In the genomic region with DNA sequence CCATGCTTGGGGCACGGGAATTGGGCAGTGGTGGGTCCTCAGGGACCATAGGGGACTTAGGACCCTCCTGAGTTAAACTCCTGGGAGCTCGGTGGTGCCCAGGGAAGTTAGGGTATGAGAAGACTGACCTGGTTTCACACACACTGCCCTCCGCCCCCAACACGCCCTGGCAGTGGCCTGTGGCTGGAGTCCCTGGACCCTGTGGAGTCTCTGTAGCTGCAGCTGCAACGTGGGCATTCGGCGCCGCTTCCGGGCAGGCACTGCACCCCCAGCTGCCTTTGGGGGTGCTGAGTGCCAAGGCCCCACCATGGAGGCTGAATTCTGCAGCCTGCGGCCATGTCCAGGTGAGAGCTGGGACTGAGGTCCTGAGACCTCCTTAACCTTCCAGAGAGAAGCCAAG, we compare ENCODE assay signal across 27 cellular contexts.
"Had no signal": no experiment of that assay in that cellular context is flagged by ENCODE, and none has a peak within 500 bp of the region (broad histone marks: within the 10 kb centered on the region; RNA-seq: fewer than 3 reads in every experiment).

No MANE protein-coding gene starts in this region.

- H3K4me3 ChIP-seq: colonic mucosa, coronary artery, dorsolateral prefrontal cortex, esophagus muscularis mucosa, esophagus squamous epithelium, gastrocnemius medialis, gastroesophageal sphincter, heart left ventricle, heart right ventricle had no signal

- H3K9me3 ChIP-seq: colonic mucosa, esophagus muscularis mucosa, esophagus squamous epithelium, gastrocnemius medialis, gastroesophageal sphincter, heart left ventricle, heart right ventricle had no signal

- H3K36me3 ChIP-seq: colonic mucosa, esophagus muscularis mucosa, esophagus squamous epithelium, gastrocnemius medialis, gastroesophageal sphincter, heart left ventricle, heart right ventricle had no signal

- FAIRE-seq: colon, endometrium, endothelial cell of umbilical vein, frontal cortex had no signal

- H3K27ac ChIP-seq: colonic mucosa, coronary artery, dorsolateral prefrontal cortex, epithelial cell of prostate, esophagus muscularis mucosa, esophagus squamous epithelium, foreskin keratinocyte, gastrocnemius medialis, gastroesophageal sphincter, heart left ventricle, heart right ventricle had no signal

- H3K4me1 ChIP-seq: colonic mucosa, esophagus muscularis mucosa, esophagus squamous epithelium, foreskin keratinocyte, gastrocnemius medialis, gastroesophageal sphincter, heart left ventricle, heart right ventricle had no signal

- DNase-seq: colonic mucosa; cortex of kidney; dermis blood vessel endothelial cell; dorsolateral prefrontal cortex; effector CD4-positive, alpha-beta T cell; effector CD8-positive, alpha-beta T cell; effector memory CD4-positive, alpha-beta T cell; effector memory CD8-positive, alpha-beta T cell; endodermal cell; erythroblast; esophagus squamous epithelium; foreskin fibroblast; foreskin keratinocyte; foreskin melanocyte; gastrocnemius medialis; glutamatergic neuron; head of caudate nucleus; heart left ventricle; heart right ventricle had no signal

- H3K27me3 ChIP-seq: colonic mucosa, dorsolateral prefrontal cortex, foreskin keratinocyte, gastrocnemius medialis had no signal
